In the genomic region with DNA sequence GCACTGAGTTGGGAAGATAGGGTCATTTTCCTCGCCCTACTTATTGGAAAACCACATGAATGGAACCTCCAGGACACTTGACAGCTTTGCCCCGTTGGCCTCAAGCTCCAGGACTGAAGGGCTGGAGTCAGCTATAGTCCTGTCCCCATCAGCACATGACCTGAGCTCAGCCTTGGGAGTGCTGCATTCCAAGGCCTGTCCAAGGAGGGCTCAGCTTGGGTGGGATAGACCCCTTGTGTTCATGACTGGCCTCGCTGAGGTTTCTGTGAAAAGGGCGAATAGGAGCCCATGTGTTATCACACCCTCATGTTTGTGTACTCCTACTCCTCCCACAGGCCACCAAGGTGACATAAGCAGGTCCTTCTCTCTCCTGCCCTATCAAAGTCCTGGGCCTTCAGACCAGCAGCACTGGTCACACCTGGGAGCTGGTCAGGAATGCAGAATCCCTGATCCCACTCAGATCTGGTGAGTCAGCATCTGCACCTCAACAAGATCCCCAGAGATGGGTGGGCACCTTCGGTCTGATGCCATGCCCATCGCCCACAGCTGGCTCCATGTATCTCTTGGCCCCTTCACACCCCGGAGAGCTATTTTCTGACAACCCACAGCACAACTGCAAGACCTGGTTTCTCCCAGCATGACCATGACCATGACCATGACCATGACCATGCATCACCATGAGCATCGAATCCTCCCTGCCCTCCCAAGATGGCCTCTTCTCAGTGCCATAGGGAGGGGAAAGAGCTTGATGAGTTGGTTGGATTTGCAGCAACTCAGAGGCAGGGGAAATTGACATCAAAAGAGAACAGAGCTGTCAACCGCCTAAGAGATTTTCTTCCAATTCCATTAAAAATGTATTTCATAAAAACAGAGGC, we compare ENCODE assay signal across 20 cellular contexts.
DNase-seq lines count a peak whose midpoint lies in the region; ATAC-seq, FAIRE-seq and TF ChIP-seq lines count a peak whose summit lies in the region.
"Had no signal": no experiment of that assay in that cellular context is flagged by ENCODE, and none has a peak within 500 bp of the region (broad histone marks: within the 10 kb centered on the region; RNA-seq: fewer than 3 reads in every experiment).

No MANE protein-coding gene starts in this region.

- CTCF ChIA-PET in activated CD4-positive, alpha-beta T cell treated with anti-CD3 and anti-CD28 coated beads for 36 hours (lab: Charles Lee): interaction anchor here (0.6 kb wide), 1 partner anchor 296 kb away, joined by 3 read pairs; no protein-coding TSS in a partner anchor

- peak; percentile 22 for DNase-seq in activated CD8-positive, alpha-beta memory T cell treated with anti-CD3 and anti-CD28 coated beads, Interleukin-2, amount 50 U/mL, for 48 hours
- DNase-seq in coronary artery (ENCODE audit: low spot score) (peak; percentile 55), kidney (peak; percentile 32), ureter (ENCODE audit: low spot score) (peak; percentile 28)
- no peak for DNase-seq in activated CD4-positive, alpha-beta T cell treated with anti-CD3 and anti-CD28 coated beads for 36 hours
- DNase-seq: CD8-positive, alpha-beta T cell; COR-L47; DMS153; DMS79 treated with DMSO at 0.1 percent for 48 hours; EL; IMR-90 had no signal

- POLR2A ChIA-PET in activated CD4-positive, alpha-beta T cell treated with anti-CD3 and anti-CD28 coated beads for 36 hours (lab: Charles Lee): no interaction called here

- TF ChIP-seq CTCF in coronary artery (IDR thresholded peaks at IDR 0.05) (no peak), kidney (IDR thresholded peaks at IDR 0.05; ENCODE audit: borderline replicate concordance, extremely low read depth, insufficient read depth) (no peak)

- peaks cover 18% of the 10 kb centered on the region for H3K27me3 Mint-ChIP-seq in activated CD4-positive, alpha-beta T cell treated with anti-CD3 and anti-CD28 coated beads for 36 hours

- no peaks in the 10 kb centered on the region for H3K4me1 Mint-ChIP-seq in activated CD4-positive, alpha-beta T cell treated with anti-CD3 and anti-CD28 coated beads for 36 hours
- H3K4me1 Mint-ChIP-seq: CD14-positive monocyte, GM23338 had no signal

- FAIRE-seq in kidney (lab: Jason Lieb, UNC): no peak
- FAIRE-seq: A204.1, D721Med, G401.6, GM12891 had no signal

- H3K36me3 Mint-ChIP-seq in activated CD4-positive, alpha-beta T cell treated with anti-CD3 and anti-CD28 coated beads for 36 hours (ENCODE audit: low read depth): no peaks in the 10 kb centered on the region
- H3K36me3 Mint-ChIP-seq: CD14-positive monocyte; CD8-positive, alpha-beta T cell had no signal

- no peak for ATAC-seq in activated CD4-positive, alpha-beta T cell treated with anti-CD3 and anti-CD28 coated beads for 36 hours
- no peak for ATAC-seq in GM21447 (IDR thresholded peaks at IDR 0.05; ENCODE audit: unreplicated experiment)
- no peak for ATAC-seq in HG03280 (IDR thresholded peaks at IDR 0.05; ENCODE audit: unreplicated experiment)
- ATAC-seq: CD8-positive, alpha-beta T cell; GM23338 had no signal

- no peak overlapping the region for H3K27ac ChIP-seq in coronary artery
- no peak overlapping the region for H3K27ac ChIP-seq in kidney (ENCODE audit: low read depth in 2 of 2, low read length in 2 of 2)

- H3K4me1 ChIP-seq in kidney (ENCODE audit: control insufficient read depth in 1 of 2, insufficient read depth in 1 of 2, low read depth in 1 of 2, low read length in 2 of 2): no peaks in the 10 kb centered on the region
- H3K4me1 ChIP-seq: HAP-1 had no signal

- H3K9me3 Mint-ChIP-seq in activated CD4-positive, alpha-beta T cell treated with anti-CD3 and anti-CD28 coated beads for 36 hours (ENCODE audit: low read depth): peaks cover 2% of the 10 kb centered on the region
- H3K9me3 Mint-ChIP-seq: CD8-positive, alpha-beta T cell had no signal

- H3K4me3 Mint-ChIP-seq in activated CD4-positive, alpha-beta T cell treated with anti-CD3 and anti-CD28 coated beads for 36 hours: no peak overlapping the region
- H3K4me3 Mint-ChIP-seq: CD14-positive monocyte; CD8-positive, alpha-beta T cell; GM23338 had no signal

- H3K9me3 ChIP-seq in kidney (ENCODE audit: control insufficient read depth in 1 of 2, low read length in 2 of 2): no peaks in the 10 kb centered on the region
- H3K9me3 ChIP-seq: HAP-1 had no signal

- intact Hi-C loops in kidney (cut with DNase I): no loop called here
- intact Hi-C loops in activated CD4-positive, alpha-beta T cell treated with anti-CD3 and anti-CD28 coated beads for 36 hours (cut with DNase I, micrococcal nuclease): no loop called here

- H3K4me3 ChIP-seq in coronary artery: no peak overlapping the region
- no peak overlapping the region for H3K4me3 ChIP-seq in kidney (ENCODE audit: low read length in 2 of 2)
- H3K4me3 ChIP-seq: GM23338, HAP-1 had no signal

- no peak overlapping the region for H3K27ac Mint-ChIP-seq in activated CD4-positive, alpha-beta T cell treated with anti-CD3 and anti-CD28 coated beads for 36 hours
- H3K27ac Mint-ChIP-seq: CD8-positive, alpha-beta T cell; GM23338 had no signal

- H3K9ac ChIP-seq in kidney (ENCODE audit: low read length in 2 of 2): no peak overlapping the region

- no peaks in the 10 kb centered on the region for H3K36me3 ChIP-seq in kidney (ENCODE audit: control insufficient read depth in 1 of 2, insufficient read depth in 2 of 2, low read length in 2 of 2)
- H3K36me3 ChIP-seq: HAP-1 had no signal
